In genomic region chr12:2348477-2348852, GRCh38 we compare ENCODE assay signal across 24 cellular contexts.
DNase-seq lines count a peak whose midpoint lies in the region; TF ChIP-seq lines count a peak whose summit lies in the region.
"Had no signal": no experiment of that assay in that cellular context is flagged by ENCODE, and none has a peak within 500 bp of the region (broad histone marks: within the 10 kb centered on the region; RNA-seq: fewer than 3 reads in every experiment).

No MANE protein-coding gene starts in this region.

- H3K4me1 ChIP-seq in right atrium auricular region (peaks cover 0 to 62% of the 10 kb centered on the region in 2 donors), rectal smooth muscle tissue (ENCODE audit: control insufficient read depth, insufficient read depth, low read length) (peaks cover 53% of the 10 kb centered on the region), vagina (peaks cover 9% of the 10 kb centered on the region)
- H3K4me1 ChIP-seq in CD8-positive, alpha-beta memory T cell (ENCODE audit: insufficient read depth, low read length): no peaks in the 10 kb centered on the region

- POLR2A ChIA-PET in CD8-positive, alpha-beta memory T cell (lab: Charles Lee): no interaction called here

- no peaks in the 10 kb centered on the region for H3K4me1 Mint-ChIP-seq in CD8-positive, alpha-beta memory T cell
- H3K4me1 Mint-ChIP-seq: activated CD4-positive, alpha-beta T cell treated with anti-CD3 and anti-CD28 coated beads for 36 hours had no signal

- H3K4me3 ChIP-seq in right atrium auricular region (no peak overlapping the region), rectal smooth muscle tissue (ENCODE audit: low read length) (no peak overlapping the region), vagina (no peak overlapping the region)
- no peak overlapping the region for H3K4me3 ChIP-seq in CD8-positive, alpha-beta memory T cell (ENCODE audit: low read length)
- H3K4me3 ChIP-seq: adrenal gland, skin epidermis had no signal

- intact Hi-C loops in vagina (cut with DNase I): no loop called here

- CTCF ChIA-PET in CD8-positive, alpha-beta memory T cell (lab: Charles Lee): no interaction called here

- H3K4me3 Mint-ChIP-seq in CD8-positive, alpha-beta memory T cell: no peak overlapping the region
- H3K4me3 Mint-ChIP-seq: activated CD4-positive, alpha-beta T cell treated with anti-CD3 and anti-CD28 coated beads for 36 hours; activated T-cell treated with anti-CD3 and anti-CD28 coated beads, Interleukin-2, amount 50 U/mL, for 4 hours; CD8-positive, alpha-beta T cell; nephron; T-helper 17 cell had no signal

- H3K27me3 Mint-ChIP-seq in CD8-positive, alpha-beta memory T cell: peaks cover 11 to 27% of the 10 kb centered on the region in 2 donors

- no peak overlapping the region for H3K27ac Mint-ChIP-seq in CD8-positive, alpha-beta memory T cell
- H3K27ac Mint-ChIP-seq: activated CD4-positive, alpha-beta T cell treated with anti-CD3 and anti-CD28 coated beads for 36 hours; CD8-positive, alpha-beta T cell; T-helper 17 cell had no signal

- no peaks in the 10 kb centered on the region for H3K9me3 ChIP-seq in right atrium auricular region
- no peaks in the 10 kb centered on the region for H3K9me3 ChIP-seq in vagina
- H3K9me3 ChIP-seq in CD8-positive, alpha-beta memory T cell (ENCODE audit: low read length): no peaks in the 10 kb centered on the region
- H3K9me3 ChIP-seq: adrenal gland, SK-N-SH had no signal

- H3K36me3 Mint-ChIP-seq in CD8-positive, alpha-beta memory T cell: no peaks in the 10 kb centered on the region
- H3K36me3 Mint-ChIP-seq: CD8-positive, alpha-beta T cell had no signal

- H3K9me3 Mint-ChIP-seq in CD8-positive, alpha-beta memory T cell: no peaks in the 10 kb centered on the region
- H3K9me3 Mint-ChIP-seq: activated T-cell treated with anti-CD3 and anti-CD28 coated beads, Interleukin-2, amount 50 U/mL, for 4 hours; CD8-positive, alpha-beta T cell; nephron had no signal

- no peak overlapping the region for H3K9ac ChIP-seq in rectal smooth muscle tissue (ENCODE audit: low read length)
- H3K9ac ChIP-seq: SK-N-SH had no signal

- DNase-seq in right atrium auricular region (ENCODE audit: low spot score) (no peak), vagina (ENCODE audit: extremely low spot score in 2 of 2) (no peak), kidney glomerular epithelial cell (lab: John Stamatoyannopoulos, UW) (no peak), NCI-H1105 treated with DMSO at 0.1 percent for 48 hours (lab: John Stamatoyannopoulos, UW) (no peak)
- no peak for DNase-seq in CD8-positive, alpha-beta memory T cell
- DNase-seq: activated CD4-positive, alpha-beta T cell treated with anti-CD3 and anti-CD28 coated beads for 36 hours; activated naive CD4-positive, alpha-beta T cell treated with Interleukin-2 at 50 U/mL for 16 hours; activated T-cell treated with anti-CD3 and anti-CD28 coated beads, Interleukin-2, amount 50 U/mL, for 4 hours; adrenal gland; CD8-positive, alpha-beta T cell; cortex of kidney; NCI-H1417; NCI-H2081; NCI-H226; NCI-H748 treated with DMSO at 0.1 percent for 48 hours; RPMI8226; SK-N-SH; stimulated activated CD4-positive, alpha-beta T cell treated with anti-CD3 and anti-CD28 coated beads, Interleukin-1b, Interleukin-23, amount 100 ng/mL, for 48 hours; substantia nigra; T-helper 17 cell had no signal

- H3K27me3 ChIP-seq in right atrium auricular region (no peaks in the 10 kb centered on the region), rectal smooth muscle tissue (ENCODE audit: control insufficient read depth, insufficient read depth, low read length) (no peaks in the 10 kb centered on the region), vagina (no peaks in the 10 kb centered on the region)
- H3K27me3 ChIP-seq in CD8-positive, alpha-beta memory T cell (ENCODE audit: insufficient read depth, low read length, poor library complexity, severe bottlenecking): no peaks in the 10 kb centered on the region
- H3K27me3 ChIP-seq: adrenal gland had no signal

- no peak for TF ChIP-seq CTCF in right atrium auricular region (IDR thresholded peaks at IDR 0.05)
- no peak for TF ChIP-seq CTCF in vagina (IDR thresholded peaks at IDR 0.05)

- peak overlapping the region; percentile 57 for H3K27ac ChIP-seq in cingulate gyrus (ENCODE audit: low read depth, low read length)
- peak overlapping the region; percentile 18 to 46 for H3K27ac ChIP-seq in right atrium auricular region
- H3K27ac ChIP-seq in rectal smooth muscle tissue (ENCODE audit: low read depth, low read length): peak overlapping the region; percentile 86
- peak overlapping the region; percentile 49 for H3K27ac ChIP-seq in vagina
- H3K27ac ChIP-seq in CD8-positive, alpha-beta memory T cell (ENCODE audit: low read depth, low read length): no peak overlapping the region
- H3K27ac ChIP-seq: adrenal gland had no signal

- no peaks in the 10 kb centered on the region for H3K36me3 ChIP-seq in right atrium auricular region
- no peaks in the 10 kb centered on the region for H3K36me3 ChIP-seq in rectal smooth muscle tissue (ENCODE audit: control insufficient read depth, insufficient read depth, low read length)
- no peaks in the 10 kb centered on the region for H3K36me3 ChIP-seq in vagina
- no peaks in the 10 kb centered on the region for H3K36me3 ChIP-seq in CD8-positive, alpha-beta memory T cell (ENCODE audit: insufficient read depth, low read length)
- H3K36me3 ChIP-seq: adrenal gland had no signal

- no peak for TF ChIP-seq POLR2A in vagina (IDR thresholded peaks at IDR 0.05)
